8 cellular contexts compared by ENCODE assay signal in genomic region chr2:39266139-39266805, GRCh38. TPM values are rescaled to one million over a fixed set of nuclear protein-coding genes. Genes with fewer than 3 reads are reported as not detected.
DNase-seq lines count a peak whose midpoint lies in the region; ATAC-seq and TF ChIP-seq lines count a peak whose summit lies in the region.

No MANE protein-coding gene starts in this region.

- TF ChIP-seq EP300 in stomach (IDR thresholded peaks at IDR 0.05) = no peak

- H3K27ac Mint-ChIP-seq in stimulated activated naive CD8-positive, alpha-beta T cell treated with anti-CD3 and anti-CD28 coated beads, Interleukin-15, Interleukin-2, amounts not matched to agents 100 ng/mL and 50 ng/mL, for 24 hours = peak overlapping the region; percentile 68

- TF ChIP-seq CTCF in stomach (IDR thresholded peaks at IDR 0.05) = no peak

- no peak for TF ChIP-seq POLR2A in stomach (IDR thresholded peaks at IDR 0.05)

- 84 to 90% (median 86%) methylated on average over 3 of the region's 3 CpGs for WGBS in stomach, 5 donors

- H3K27ac ChIP-seq in stomach = no peak overlapping the region

- DNase-seq in left ventricle myocardium superior (no peak), left cardiac atrium (no peak), UCSD-AML1 (lab: John Stamatoyannopoulos, UW; ENCODE audit: unreplicated experiment) (peak; percentile 10), dedifferentiated amniotic fluid mesenchymal stem cell (ENCODE audit: extremely low spot score) (no peak), stomach (no peak), NCI-H226 (no peak)

- peaks cover 9 to 68% (median 59%) of the 10 kb centered on the region in 4 donors for H3K36me3 ChIP-seq in stomach

- H3K9me3 ChIP-seq in stomach = no peaks in the 10 kb centered on the region

- ATAC-seq in left ventricle myocardium superior = peak; percentile 61
- no peak for ATAC-seq in left cardiac atrium
- ATAC-seq in HG03060 (IDR thresholded peaks at IDR 0.05; ENCODE audit: low read depth, unreplicated experiment) = peak; percentile 69

- no peak overlapping the region for H3K4me3 ChIP-seq in stomach

- intact Hi-C loops in left ventricle myocardium superior (cut with micrococcal nuclease) (no loop called here), left cardiac atrium (cut with DNase I) (no loop called here), stomach (cut with DNase I; ENCODE audit: low total_unique reads) (no loop called here)

- no peaks in the 10 kb centered on the region for H3K9me3 Mint-ChIP-seq in stimulated activated naive CD8-positive, alpha-beta T cell treated with anti-CD3 and anti-CD28 coated beads, Interleukin-15, Interleukin-2, amounts not matched to agents 100 ng/mL and 50 ng/mL, for 24 hours

- no peak overlapping the region for H3K4me3 Mint-ChIP-seq in stimulated activated naive CD8-positive, alpha-beta T cell treated with anti-CD3 and anti-CD28 coated beads, Interleukin-15, Interleukin-2, amounts not matched to agents 100 ng/mL and 50 ng/mL, for 24 hours

- peaks cover 26% of the 10 kb centered on the region for H3K4me1 Mint-ChIP-seq in stimulated activated naive CD8-positive, alpha-beta T cell treated with anti-CD3 and anti-CD28 coated beads, Interleukin-15, Interleukin-2, amounts not matched to agents 100 ng/mL and 50 ng/mL, for 24 hours (ENCODE audit: low read depth)

- H3K27me3 ChIP-seq in stomach = no peaks in the 10 kb centered on the region

- peaks cover 0 to 9% (median 0%) of the 10 kb centered on the region in 4 donors for H3K4me1 ChIP-seq in stomach

- H3K27me3 Mint-ChIP-seq in stimulated activated naive CD8-positive, alpha-beta T cell treated with anti-CD3 and anti-CD28 coated beads, Interleukin-15, Interleukin-2, amounts not matched to agents 100 ng/mL and 50 ng/mL, for 24 hours = no peaks in the 10 kb centered on the region

- H3K36me3 Mint-ChIP-seq in stimulated activated naive CD8-positive, alpha-beta T cell treated with anti-CD3 and anti-CD28 coated beads, Interleukin-15, Interleukin-2, amounts not matched to agents 100 ng/mL and 50 ng/mL, for 24 hours (ENCODE audit: low read depth) = peaks cover 21% of the 10 kb centered on the region

RNA-seq across cellular contexts. Expression of gene CDKL4, which starts 22.5 kb away (rescaled TPM):
- total RNA-seq in left ventricle myocardium superior (0.59 TPM), left cardiac atrium (under 1 TPM; 0.84 to 0.88 TPM), stomach (1 to 10 TPM in 2 of 5 donors, not detected in 3; 3.2 to 4.2 TPM)
- not detected for polyA plus RNA-seq in stomach

Comparison
In these comparisons a context has a peak if more than half of its experiments do, and no peak if none do; other contexts are left out.
1. ATAC-seq: peak in left ventricle myocardium superior (single experiment) and HG03060 (single experiment); none in left cardiac atrium (0 of 2).